5 cellular contexts compared by ENCODE assay signal in the genomic region with DNA sequence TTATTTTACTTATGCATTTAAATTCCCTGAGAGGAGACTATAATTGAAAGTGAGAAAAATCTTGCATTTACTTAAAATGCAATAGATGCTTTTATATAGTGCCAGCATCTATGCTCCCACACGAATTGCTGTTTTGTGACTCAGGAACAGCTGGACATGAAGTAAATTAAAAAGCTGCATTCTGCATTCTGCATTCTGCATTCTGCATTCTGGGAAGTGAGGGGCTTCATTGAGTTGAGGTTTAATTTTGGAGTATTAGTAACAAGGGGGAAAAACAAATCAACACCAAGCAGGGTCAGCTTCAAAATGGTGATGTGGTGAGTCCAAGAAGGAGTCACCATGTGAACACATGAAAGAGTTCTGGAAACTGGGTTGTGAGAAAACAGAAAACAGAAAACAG.
"Had no signal": no experiment of that assay in that cellular context is flagged by ENCODE, and none has a peak within 500 bp of the region (broad histone marks: within the 10 kb centered on the region; RNA-seq: fewer than 3 reads in every experiment).

No MANE protein-coding gene starts in this region.

- H3K27ac Mint-ChIP-seq: GM23338, H9, IgD-negative memory B cell had no signal

- H3K4me1 Mint-ChIP-seq: GM23338, H9, IgD-negative memory B cell had no signal

- H3K4me2 ChIP-seq: GM23338 had no signal

- DNase-seq: H9, HCEC 1CT, KBM-7 had no signal

- H3K27me3 Mint-ChIP-seq: IgD-negative memory B cell had no signal

- H3K36me3 Mint-ChIP-seq: IgD-negative memory B cell had no signal

- H3K4me3 Mint-ChIP-seq: GM23338, H9, IgD-negative memory B cell had no signal

- H3K9me3 Mint-ChIP-seq: GM23338, H9 had no signal

- H3K4me3 ChIP-seq: GM23338 had no signal

- H2AFZ ChIP-seq: GM23338 had no signal
